Comparison of ENCODE assay signal across 8 cellular contexts in genomic region chr4:186587416-186588018, GRCh38. TPM values are rescaled to one million over a fixed set of nuclear protein-coding genes. Genes with fewer than 3 reads are reported as not detected.
DNase-seq lines count a peak whose midpoint lies in the region; ATAC-seq and TF ChIP-seq lines count a peak whose summit lies in the region.

No MANE protein-coding gene starts in this region.

- H3K36me3 Mint-ChIP-seq in CD14-positive monocyte (no peaks in the 10 kb centered on the region), T-helper 17 cell (ENCODE audit: low read depth) (no peaks in the 10 kb centered on the region)

- in situ Hi-C loops in astrocyte of the spinal cord (cut with HindIII; ENCODE audit: low sequenced_read_pairs) = no loop called here

- ATAC-seq in GM18519 (IDR thresholded peaks at IDR 0.05; ENCODE audit: low FRiP score, unreplicated experiment) (peak; percentile 86), HG03442 (IDR thresholded peaks at IDR 0.05; ENCODE audit: unreplicated experiment) (peak; percentile 70), T-helper 17 cell (peak; percentile 57), GM19328 (IDR thresholded peaks at IDR 0.05; ENCODE audit: unreplicated experiment) (no peak)

- H3K9me3 Mint-ChIP-seq in CD14-positive monocyte = peaks cover 0 to 2% (median 0%) of the 10 kb centered on the region in 7 donors

- H3K27ac Mint-ChIP-seq in CD14-positive monocyte (no peak overlapping the region), T-helper 17 cell (no peak overlapping the region)

- H3K9me3 ChIP-seq in T-helper 17 cell (ENCODE audit: control insufficient read depth, low read length, poor library complexity, severe bottlenecking) = no peaks in the 10 kb centered on the region

- no peak for DNase-seq in CD14-positive monocyte (ENCODE audit: low spot score)
- DNase-seq in T-helper 17 cell = peak; percentile 10 to 47 (median 22)
- DNase-seq in astrocyte of the spinal cord (ENCODE audit: low read depth, low spot score) = peak; percentile 65
- DNase-seq in iPS-NIHi11 (ENCODE audit: low spot score) = peak; percentile 83
- DNase-seq in stimulated activated CD4-positive, alpha-beta T cell treated with anti-CD3 and anti-CD28 coated beads, Interleukin-15, amount 100 ng/mL, for 48 hours (ENCODE audit: low read depth in 2 of 2) = peak; percentile 32 to 38

- intact Hi-C loops in CD14-positive monocyte (cut with micrococcal nuclease) = no loop called here

- H3K4me3 Mint-ChIP-seq in CD14-positive monocyte (no peak overlapping the region), T-helper 17 cell (no peak overlapping the region)

- H3K4me1 Mint-ChIP-seq in CD14-positive monocyte (no peaks in the 10 kb centered on the region), T-helper 17 cell (peaks cover 4% of the 10 kb centered on the region)

- H3K27me3 Mint-ChIP-seq in CD14-positive monocyte (ENCODE audit: low read depth in 3 of 3) (peaks cover 0 to 4% (median 3%) of the 10 kb centered on the region in 3 donors), T-helper 17 cell (peaks cover 7% of the 10 kb centered on the region)

- TF ChIP-seq CTCF in CD14-positive monocyte (IDR thresholded peaks at IDR 0.05) (peak; percentile 94), astrocyte of the spinal cord (IDR thresholded peaks at IDR 0.05; ENCODE audit: low read depth, low read length) (peak; percentile 90)

- no peak overlapping the region for H3K4me3 ChIP-seq in astrocyte of the spinal cord (ENCODE audit: low read depth, low read length)

RNA-seq across cellular contexts. Expression of gene MTNR1A, which starts 32.1 kb away (rescaled TPM):
- polyA plus RNA-seq in CD14-positive monocyte = not detected
- not detected for total RNA-seq in T-helper 17 cell
